ENCODE assay signal across 17 cellular contexts in genomic region chr3:28791713-28792255, GRCh38.
A peak's percentile ranks its signal among the peaks of the same experiment; 100 is the strongest.
DNase-seq lines count a peak whose midpoint lies in the region; ATAC-seq and TF ChIP-seq lines count a peak whose summit lies in the region.
"Had no signal": no experiment of that assay in that cellular context is flagged by ENCODE, and none has a peak within 500 bp of the region (broad histone marks: within the 10 kb centered on the region; RNA-seq: fewer than 3 reads in every experiment).

No MANE protein-coding gene starts in this region.

- H3K79me2 ChIP-seq in GM23338 (replicated peaks; ENCODE audit: insufficient read depth) (no peaks in the 10 kb centered on the region), hepatocyte (no peaks in the 10 kb centered on the region)

- no peaks in the 10 kb centered on the region for H4K20me1 ChIP-seq in GM23338 (replicated peaks; ENCODE audit: insufficient read depth)
- no peaks in the 10 kb centered on the region for H4K20me1 ChIP-seq in hepatocyte (ENCODE audit: insufficient read depth, poor library complexity, severe bottlenecking)

- 60% methylated on average over 6 of the region's 6 CpGs for WGBS in hepatocyte (ENCODE audit: low lambda C conversion rate, missing lambda C conversion rate)

- H3F3A ChIP-seq in GM23338 (replicated peaks; ENCODE audit: low read depth): no peaks in the 10 kb centered on the region

- no peaks in the 10 kb centered on the region for H3K9me3 Mint-ChIP-seq in GM23338
- peaks cover 6% of the 10 kb centered on the region for H3K9me3 Mint-ChIP-seq in natural killer cell treated with Interleukin-12 subunit alpha and Interleukin-12 subunit beta and Interleukin-15 and Interleukin-18, amount 100 ng/mL, for 72 hours

- H3K9me2 ChIP-seq in GM23338 (ENCODE audit: insufficient read depth) (no peaks in the 10 kb centered on the region), hepatocyte (replicated peaks; ENCODE audit: insufficient read depth) (no peaks in the 10 kb centered on the region)

- H3K27ac ChIP-seq in GM23338 (ENCODE audit: low read depth) (no peak overlapping the region), hepatocyte (no peak overlapping the region)
- H3K27ac ChIP-seq: left ventricle myocardium inferior had no signal

- no peaks in the 10 kb centered on the region for H3K36me3 Mint-ChIP-seq in GM23338 (ENCODE audit: low read depth)
- H3K36me3 Mint-ChIP-seq in natural killer cell treated with Interleukin-12 subunit alpha and Interleukin-12 subunit beta and Interleukin-15 and Interleukin-18, amount 100 ng/mL, for 72 hours: no peaks in the 10 kb centered on the region
- H3K36me3 Mint-ChIP-seq: naive thymus-derived CD4-positive, alpha-beta T cell had no signal

- TF ChIP-seq CTCF in GM23338 (conservative IDR thresholded peaks at IDR 0.05; ENCODE audit: low read depth in 2 of 2) (no peak), hepatocyte (IDR thresholded peaks at IDR 0.05; ENCODE audit: poor library complexity) (no peak), mucosa of descending colon (IDR thresholded peaks at IDR 0.05) (no peak)

- peak overlapping the region; percentile 54; the same call in 1 of the 2 replicates for H2AFZ ChIP-seq in GM23338
- no peak overlapping the region for H2AFZ ChIP-seq in hepatocyte

- H3K4me1 ChIP-seq in GM23338 (ENCODE audit: insufficient read depth) (no peaks in the 10 kb centered on the region), hepatocyte (ENCODE audit: insufficient read depth) (no peaks in the 10 kb centered on the region), mucosa of descending colon (ENCODE audit: low read depth) (no peaks in the 10 kb centered on the region)
- H3K4me1 ChIP-seq: BE2C, left ventricle myocardium inferior had no signal

- no peak overlapping the region for H3K4me2 ChIP-seq in GM23338
- H3K4me2 ChIP-seq in hepatocyte: no peak overlapping the region

- H3K4me3 ChIP-seq in GM23338 (no peak overlapping the region), hepatocyte (no peak overlapping the region), mucosa of descending colon (no peak overlapping the region)
- H3K4me3 ChIP-seq: left ventricle myocardium inferior had no signal

- H3K36me3 ChIP-seq in GM23338 (ENCODE audit: insufficient read depth) (no peaks in the 10 kb centered on the region), hepatocyte (replicated peaks; ENCODE audit: insufficient read depth, low read depth) (no peaks in the 10 kb centered on the region), mucosa of descending colon (ENCODE audit: low read depth) (no peaks in the 10 kb centered on the region)
- H3K36me3 ChIP-seq: BE2C, left ventricle myocardium inferior had no signal

- DNase-seq in GM23338 (ENCODE audit: low spot score) (peak; percentile 28), NCI-H748 (lab: John Stamatoyannopoulos, UW; ENCODE audit: unreplicated experiment) (peak; percentile 84), hepatocyte (ENCODE audit: low spot score) (peak; percentile 14), retina (peak; percentile 36), SW 1271 (lab: John Stamatoyannopoulos, UW) (no peak), mucosa of descending colon (no peak), NCI-H1105 treated with DMSO at 0.1 percent for 48 hours (lab: John Stamatoyannopoulos, UW) (no peak)
- DNase-seq in natural killer cell treated with Interleukin-12 subunit alpha and Interleukin-12 subunit beta and Interleukin-15 and Interleukin-18, amount 100 ng/mL, for 72 hours (ENCODE audit: low spot score): no peak
- DNase-seq: activated naive CD4-positive, alpha-beta T cell; BE2C; DMS 273 treated with DMSO at 0.1 percent for 48 hours; hippocampal formation; Karpas-422; left ventricle myocardium inferior; naive thymus-derived CD4-positive, alpha-beta T cell; NCI-H1694; T-helper 17 cell had no signal

- no peaks in the 10 kb centered on the region for H3K27me3 ChIP-seq in GM23338 (ENCODE audit: insufficient read depth)
- no peaks in the 10 kb centered on the region for H3K27me3 ChIP-seq in hepatocyte
- H3K27me3 ChIP-seq: BE2C had no signal

- ATAC-seq in GM23338: peak; percentile 96
- ATAC-seq in mucosa of descending colon: no peak
- ATAC-seq in natural killer cell treated with Interleukin-12 subunit alpha and Interleukin-12 subunit beta and Interleukin-15 and Interleukin-18, amount 100 ng/mL, for 72 hours: no peak
- ATAC-seq: naive thymus-derived CD4-positive, alpha-beta T cell; T-helper 17 cell had no signal

- H3K27ac Mint-ChIP-seq in GM23338: no peak overlapping the region
- no peak overlapping the region for H3K27ac Mint-ChIP-seq in natural killer cell treated with Interleukin-12 subunit alpha and Interleukin-12 subunit beta and Interleukin-15 and Interleukin-18, amount 100 ng/mL, for 72 hours
- H3K27ac Mint-ChIP-seq: naive thymus-derived CD4-positive, alpha-beta T cell; T-helper 17 cell had no signal

- intact Hi-C loops in mucosa of descending colon (cut with DNase I, micrococcal nuclease): no loop called here

- no peaks in the 10 kb centered on the region for H3K27me3 Mint-ChIP-seq in GM23338 (ENCODE audit: insufficient read depth, low read depth, poor library complexity)
- no peaks in the 10 kb centered on the region for H3K27me3 Mint-ChIP-seq in natural killer cell treated with Interleukin-12 subunit alpha and Interleukin-12 subunit beta and Interleukin-15 and Interleukin-18, amount 100 ng/mL, for 72 hours
- H3K27me3 Mint-ChIP-seq: naive thymus-derived CD4-positive, alpha-beta T cell; T-helper 17 cell had no signal

- no peak overlapping the region for H3K4me3 Mint-ChIP-seq in GM23338
- H3K4me3 Mint-ChIP-seq in natural killer cell treated with Interleukin-12 subunit alpha and Interleukin-12 subunit beta and Interleukin-15 and Interleukin-18, amount 100 ng/mL, for 72 hours: no peak overlapping the region
- H3K4me3 Mint-ChIP-seq: naive thymus-derived CD4-positive, alpha-beta T cell; T-helper 17 cell had no signal

- H3K9me3 ChIP-seq in hepatocyte (ENCODE audit: low read depth) (no peaks in the 10 kb centered on the region), mucosa of descending colon (no peaks in the 10 kb centered on the region)
- H3K9me3 ChIP-seq: BE2C, left ventricle myocardium inferior had no signal

- H3K4me1 Mint-ChIP-seq in GM23338: peaks cover 10% of the 10 kb centered on the region; the same call in 2 of the 3 replicates
- H3K4me1 Mint-ChIP-seq in natural killer cell treated with Interleukin-12 subunit alpha and Interleukin-12 subunit beta and Interleukin-15 and Interleukin-18, amount 100 ng/mL, for 72 hours (ENCODE audit: low read depth in 2 of 2): no peaks in the 10 kb centered on the region
- H3K4me1 Mint-ChIP-seq: naive thymus-derived CD4-positive, alpha-beta T cell; T-helper 17 cell had no signal

TF ChIP-seq in GM23338, 12 proteins besides CTCF, POLR2A, EP300 and RAD21:
- TF ChIP-seq ZNF331 (CRISPR knock-in tag; IDR thresholded peaks at IDR 0.05; ENCODE audit: low read depth) (no peak), ETS1 (IDR thresholded peaks at IDR 0.05) (no peak), ZNF114 (CRISPR knock-in tag; IDR thresholded peaks at IDR 0.05) (no peak)

Comparison
In these comparisons a context has a peak if more than half of its experiments do, and no peak if none do; other contexts are left out.
1. DNase-seq: peak in GM23338 (single experiment), NCI-H748 (single experiment), hepatocyte (single experiment) and retina (single experiment); none in SW 1271 (0 of 2), mucosa of descending colon (0 of 3), NCI-H1105 treated with DMSO at 0.1 percent for 48 hours (single experiment) and natural killer cell treated with Interleukin-12 subunit alpha and Interleukin-12 subunit beta and Interleukin-15 and Interleukin-18, amount 100 ng/mL, for 72 hours (single experiment).